ENCODE assay signal across 10 cellular contexts in the genomic region with DNA sequence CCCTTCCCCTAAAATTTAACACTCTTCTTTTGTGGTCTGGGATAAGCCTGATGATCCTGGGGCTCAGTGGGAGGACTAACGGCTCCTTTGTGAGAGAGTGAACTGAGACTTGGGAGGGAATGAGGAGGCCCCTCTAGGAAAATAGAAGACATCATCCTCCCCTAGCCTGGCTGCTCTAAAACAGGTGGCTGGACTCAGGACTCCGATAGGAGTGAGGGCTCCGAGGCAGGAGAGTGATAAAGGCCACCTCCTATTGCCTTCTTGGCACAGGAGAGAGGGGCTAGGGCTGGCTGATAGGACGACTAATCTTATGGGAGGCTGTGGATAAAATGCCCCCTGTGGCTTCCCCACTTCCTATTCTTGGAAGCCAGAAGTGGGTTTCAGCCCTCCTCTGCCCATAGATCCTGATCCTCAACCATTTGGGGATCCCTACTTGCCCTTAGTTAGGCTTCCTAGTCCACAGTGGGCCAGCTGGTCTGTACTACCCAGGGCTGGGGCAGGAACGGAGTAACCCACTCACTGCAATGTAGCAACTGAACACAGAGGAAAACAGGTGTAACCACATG. TPM values are rescaled to one million over a fixed set of nuclear protein-coding genes. Genes with fewer than 3 reads are reported as not detected.
A peak's percentile ranks its signal among the peaks of the same experiment; 100 is the strongest.
DNase-seq lines count a peak whose midpoint lies in the region; ATAC-seq and TF ChIP-seq lines count a peak whose summit lies in the region.
"Had no signal": no experiment of that assay in that cellular context is flagged by ENCODE, and none has a peak within 500 bp of the region (broad histone marks: within the 10 kb centered on the region; RNA-seq: fewer than 3 reads in every experiment).

No MANE protein-coding gene starts in this region.

- no peak for ATAC-seq in Right ventricle myocardium inferior
- peak; percentile 37 for ATAC-seq in memory B cell (ENCODE audit: low read depth)
- no peak for ATAC-seq in HG02623 (IDR thresholded peaks at IDR 0.05; ENCODE audit: unreplicated experiment)
- ATAC-seq in HG03280 (IDR thresholded peaks at IDR 0.05; ENCODE audit: unreplicated experiment) = no peak

- H3K36me3 Mint-ChIP-seq in memory B cell = no peaks in the 10 kb centered on the region

- H3K4me1 ChIP-seq in right atrium auricular region (peaks cover 0 to 32% of the 10 kb centered on the region in 2 donors), urinary bladder (ENCODE audit: insufficient read depth) (no peaks in the 10 kb centered on the region)

- H3K9me3 ChIP-seq in right atrium auricular region = no peaks in the 10 kb centered on the region

- H3K27ac ChIP-seq in right atrium auricular region (peak overlapping the region; percentile 19 to 71), urinary bladder (ENCODE audit: low read depth) (peak overlapping the region; percentile 63)

- H3K4me1 Mint-ChIP-seq in memory B cell = peaks cover 14% of the 10 kb centered on the region

- no peaks in the 10 kb centered on the region for H3K9me3 Mint-ChIP-seq in memory B cell

- peaks cover 8% of the 10 kb centered on the region for H3K36me3 ChIP-seq in right atrium auricular region
- H3K36me3 ChIP-seq in urinary bladder (ENCODE audit: insufficient read depth) = no peaks in the 10 kb centered on the region

- H3K27me3 ChIP-seq in right atrium auricular region = no peaks in the 10 kb centered on the region

- no peak for TF ChIP-seq CTCF in right atrium auricular region (IDR thresholded peaks at IDR 0.05)

- intact Hi-C loops in Right ventricle myocardium inferior (cut with DNase I) = loop anchor here (5.0 kb wide), 1 partner anchor 34 kb away; no protein-coding TSS in a partner anchor

- DNase-seq in right atrium auricular region (ENCODE audit: low spot score) (no peak), Right ventricle myocardium inferior (ENCODE audit: missing footprints) (no peak), memory B cell (ENCODE audit: low spot score in 2 of 2) (no peak), NCI-H82 (lab: John Stamatoyannopoulos, UW) (no peak)
- DNase-seq in activated T-helper 9 cell treated with anti-CD3 and anti-CD28 coated beads, Interleukin-2, amount 50 U/mL, for 16 hours (ENCODE audit: low read depth) = peak; percentile 15
- DNase-seq: Karpas-422, T1000 had no signal

- H3K4me3 ChIP-seq in right atrium auricular region (peak overlapping the region; percentile 48 to 55), urinary bladder (ENCODE audit: low read depth, low read length) (peak overlapping the region; percentile 48)

- peak overlapping the region; percentile 16 for H3K27ac Mint-ChIP-seq in memory B cell

- peak overlapping the region; percentile 90 for H3K4me3 Mint-ChIP-seq in memory B cell

- 77% methylated on average over 5 of the region's 5 CpGs for WGBS in urinary bladder

- no peaks in the 10 kb centered on the region for H3K27me3 Mint-ChIP-seq in memory B cell

RNA-seq across cellular contexts. Expression of gene AQP3, which starts 1.4 kb away (rescaled TPM):
- total RNA-seq in right atrium auricular region = 100 to 1,000 TPM in 1 of 2 donors, 10 to 100 TPM in 1; 14.3 to 116 TPM
- 16.3 TPM for total RNA-seq in Right ventricle myocardium inferior
- total RNA-seq in urinary bladder = 27.1 TPM
- polyA plus RNA-seq in urinary bladder = 126 TPM

RNA-seq across cellular contexts. Expression of gene NOL6, which starts 27.7 kb away (rescaled TPM):
- 10 to 100 TPM; 12.5 to 16.1 TPM for total RNA-seq in right atrium auricular region
- total RNA-seq in Right ventricle myocardium inferior = 13.0 TPM
- total RNA-seq in urinary bladder = 17.3 TPM
- 23.1 TPM for polyA plus RNA-seq in urinary bladder

RNA-seq across cellular contexts. Expression of gene AQP7, which starts 43.7 kb away (rescaled TPM):
- total RNA-seq in right atrium auricular region (10 to 100 TPM; 58.4 to 74.9 TPM), Right ventricle myocardium inferior (147 TPM), urinary bladder (1.9 TPM)
- polyA plus RNA-seq in urinary bladder = 8.7 TPM

Comparison
In these comparisons a context has a peak if more than half of its experiments do, and no peak if none do; other contexts are left out.
1. RNA of gene AQP7, which starts 43.7 kb away (total RNA-seq): 147 TPM in Right ventricle myocardium inferior (single experiment) and 58.4 to 74.9 TPM in right atrium auricular region; 1.9 TPM in urinary bladder (single experiment); every median in the first group is over 10 times any median in the second.